Comparison of ENCODE assay signal across 18 cellular contexts in the genomic region with DNA sequence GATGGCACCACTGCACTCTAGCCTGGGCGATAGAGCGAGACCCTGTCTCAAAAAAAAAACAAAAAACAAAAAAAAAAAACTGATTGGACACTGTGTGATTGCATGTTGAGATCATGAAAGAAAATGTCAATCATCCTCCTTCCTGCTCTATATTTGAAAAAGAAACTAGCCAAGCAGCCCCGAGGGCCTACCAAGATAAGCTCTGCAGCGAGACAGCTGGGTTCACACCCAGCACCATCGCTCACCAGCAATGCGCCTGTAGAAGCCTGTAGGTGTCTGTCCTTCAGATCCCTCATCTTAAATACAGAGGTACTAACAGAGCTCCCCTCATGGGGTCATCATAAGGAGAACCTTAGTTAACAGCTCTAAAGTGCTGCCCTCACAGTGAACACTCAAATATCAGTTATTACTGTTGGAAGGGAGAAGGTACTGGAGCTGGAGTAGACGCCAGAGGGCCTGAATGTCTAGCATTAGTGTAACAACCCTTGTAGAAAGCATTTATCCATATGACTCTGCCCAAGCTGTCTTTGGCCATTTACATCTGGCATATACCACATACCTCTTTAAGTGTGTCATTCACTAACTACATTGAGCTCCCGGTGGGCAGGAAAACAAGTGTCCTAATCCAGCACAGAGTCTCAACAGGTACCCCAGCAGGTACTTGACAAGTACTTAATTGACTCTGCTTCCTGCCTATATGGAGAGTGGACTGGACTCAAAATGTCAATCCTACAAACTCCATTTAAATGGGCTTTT. TPM values are rescaled to one million over a fixed set of nuclear protein-coding genes. Genes with fewer than 3 reads are reported as not detected.
DNase-seq lines count a peak whose midpoint lies in the region; ATAC-seq and TF ChIP-seq lines count a peak whose summit lies in the region.
"Had no signal": no experiment of that assay in that cellular context is flagged by ENCODE, and none has a peak within 500 bp of the region (broad histone marks: within the 10 kb centered on the region; RNA-seq: fewer than 3 reads in every experiment).

No MANE protein-coding gene starts in this region.

- intact Hi-C loops in Panc1 (cut with micrococcal nuclease; ENCODE audit: unreplicated experiment) = no loop called here

- no peaks in the 10 kb centered on the region for H3K36me3 ChIP-seq in Panc1 (ENCODE audit: control insufficient read depth, insufficient read depth, low read length)
- H3K36me3 ChIP-seq: SJCRH30 had no signal

- in situ Hi-C loops in Panc1 (cut with HindIII; ENCODE audit: low pct_unique_long_range_greater_than_20kb, low sequenced_read_pairs) = no loop called here

- H3K27ac ChIP-seq in Panc1 (ENCODE audit: low read length) = no peak overlapping the region
- H3K27ac ChIP-seq in foreskin keratinocyte = no peak overlapping the region
- H3K27ac ChIP-seq: SJCRH30 had no signal

- H3K9me3 Mint-ChIP-seq in stimulated activated effector memory CD8-positive, alpha-beta T cell treated with anti-CD3 and anti-CD28 coated beads, Interleukin-12 subunit alpha, Interleukin-12 subunit beta, amount 100 ng/mL, for 72 hours = no peaks in the 10 kb centered on the region

- H3K4me1 ChIP-seq in Panc1 (ENCODE audit: control insufficient read depth, insufficient read depth, low read length) (no peaks in the 10 kb centered on the region), foreskin keratinocyte (no peaks in the 10 kb centered on the region)
- H3K4me1 ChIP-seq: SJCRH30 had no signal

- CTCF ChIA-PET in Panc1 (lab: Charles Lee) = interaction anchor here (0.5 to 1.1 kb wide), 2 partner anchors 138 to 172 kb away, joined by 3 to 4 read pairs; no protein-coding TSS in a partner anchor

- TF ChIP-seq CTCF in Panc1 (IDR thresholded peaks at IDR 0.05) (no peak), foreskin keratinocyte (conservative IDR thresholded peaks at IDR 0.05) (no peak)

- H3K4me1 Mint-ChIP-seq in stimulated activated effector memory CD8-positive, alpha-beta T cell treated with anti-CD3 and anti-CD28 coated beads, Interleukin-12 subunit alpha, Interleukin-12 subunit beta, amount 100 ng/mL, for 72 hours = no peaks in the 10 kb centered on the region
- H3K4me1 Mint-ChIP-seq: CD4-positive, CD25-positive, alpha-beta regulatory T cell had no signal

- no peak overlapping the region for H3K4me3 Mint-ChIP-seq in stimulated activated effector memory CD8-positive, alpha-beta T cell treated with anti-CD3 and anti-CD28 coated beads, Interleukin-12 subunit alpha, Interleukin-12 subunit beta, amount 100 ng/mL, for 72 hours
- H3K4me3 Mint-ChIP-seq: CD4-positive, CD25-positive, alpha-beta regulatory T cell had no signal

- POLR2A ChIA-PET in Panc1 (lab: Charles Lee) = interaction anchor here (0.7 kb wide), 1 partner anchor 1381 kb away, joined by 12 read pairs; no protein-coding TSS in a partner anchor

- H3K36me3 Mint-ChIP-seq in stimulated activated effector memory CD8-positive, alpha-beta T cell treated with anti-CD3 and anti-CD28 coated beads, Interleukin-12 subunit alpha, Interleukin-12 subunit beta, amount 100 ng/mL, for 72 hours = no peaks in the 10 kb centered on the region
- H3K36me3 Mint-ChIP-seq: CD4-positive, CD25-positive, alpha-beta regulatory T cell had no signal

- H3K9me3 ChIP-seq in Panc1 (ENCODE audit: control insufficient read depth, insufficient read depth, low read depth, low read length) = no peaks in the 10 kb centered on the region
- H3K9me3 ChIP-seq: SJCRH30 had no signal

- peak; percentile 56; the same call in 1 of the 2 replicates for ATAC-seq in Panc1
- peak; percentile 16 for ATAC-seq in foreskin keratinocyte
- peak; percentile 11 for ATAC-seq in stimulated activated effector memory CD8-positive, alpha-beta T cell treated with anti-CD3 and anti-CD28 coated beads, Interleukin-12 subunit alpha, Interleukin-12 subunit beta, amount 100 ng/mL, for 72 hours
- no peak for ATAC-seq in GM18517 (IDR thresholded peaks at IDR 0.05; ENCODE audit: unreplicated experiment)
- no peak for ATAC-seq in HG02623 (IDR thresholded peaks at IDR 0.05; ENCODE audit: unreplicated experiment)
- ATAC-seq: HCT116, HepG2 had no signal

- no peaks in the 10 kb centered on the region for H3K27me3 ChIP-seq in Panc1 (ENCODE audit: control insufficient read depth, insufficient read depth, low read length)
- no peaks in the 10 kb centered on the region for H3K27me3 ChIP-seq in foreskin keratinocyte
- H3K27me3 ChIP-seq: SJCRH30 had no signal

- no TSS peak for BruUV-seq in Panc1 (replicated peaks; lab: Mats Ljungman, UMichigan)

- H3K4me3 ChIP-seq in Panc1 (ENCODE audit: low read depth in 2 of 2, low read length in 2 of 2) = no peak overlapping the region
- H3K4me3 ChIP-seq: GM23248, SJCRH30 had no signal

- DNase-seq in NCI-H510A treated with DMSO at 0.1 percent for 48 hours (lab: John Stamatoyannopoulos, UW) (peak; percentile 3), NCI-H510A (lab: John Stamatoyannopoulos, UW) (no peak), Panc1 (ENCODE audit: low read depth, low spot score) (no peak), foreskin keratinocyte (peak in 1 of 2 donors; percentile 42), AML-193 (lab: John Stamatoyannopoulos, UW) (no peak)
- no peak for DNase-seq in stimulated activated effector memory CD8-positive, alpha-beta T cell treated with anti-CD3 and anti-CD28 coated beads, Interleukin-12 subunit alpha, Interleukin-12 subunit beta, amount 100 ng/mL, for 72 hours (ENCODE audit: low spot score in 2 of 2)
- DNase-seq: CD4-positive, CD25-positive, alpha-beta regulatory T cell; DMS53; GM23248; Kasumi-1; NCI-H2081; NCI-H226; RPMI8226; SJCRH30 had no signal

- no peak overlapping the region for H3K27ac Mint-ChIP-seq in stimulated activated effector memory CD8-positive, alpha-beta T cell treated with anti-CD3 and anti-CD28 coated beads, Interleukin-12 subunit alpha, Interleukin-12 subunit beta, amount 100 ng/mL, for 72 hours
- H3K27ac Mint-ChIP-seq: CD4-positive, CD25-positive, alpha-beta regulatory T cell had no signal

RNA-seq across cellular contexts. Expression of a gene that starts 22.9 kb away (rescaled TPM):
- total RNA-seq in Panc1 (2021; ENCODE audit: unreplicated experiment) (29.7 TPM), foreskin keratinocyte (3.5 and 4.6 TPM in 2 replicates)
- polyA plus RNA-seq in Panc1 (2012; ENCODE audit: insufficient read length) = 19.8 TPM
- 0.72 and 0.78 TPM in 2 replicates for polyA plus RNA-seq in foreskin keratinocyte

Comparison
In these comparisons a context has a peak if more than half of its experiments do, and no peak if none do; other contexts are left out.
1. ATAC-seq: peak in Panc1 (single experiment), foreskin keratinocyte (single experiment) and stimulated activated effector memory CD8-positive, alpha-beta T cell treated with anti-CD3 and anti-CD28 coated beads, Interleukin-12 subunit alpha, Interleukin-12 subunit beta, amount 100 ng/mL, for 72 hours (single experiment); none in GM18517 (single experiment) and HG02623 (single experiment).